Comparison of ENCODE assay signal across 33 cellular contexts in the genomic region with DNA sequence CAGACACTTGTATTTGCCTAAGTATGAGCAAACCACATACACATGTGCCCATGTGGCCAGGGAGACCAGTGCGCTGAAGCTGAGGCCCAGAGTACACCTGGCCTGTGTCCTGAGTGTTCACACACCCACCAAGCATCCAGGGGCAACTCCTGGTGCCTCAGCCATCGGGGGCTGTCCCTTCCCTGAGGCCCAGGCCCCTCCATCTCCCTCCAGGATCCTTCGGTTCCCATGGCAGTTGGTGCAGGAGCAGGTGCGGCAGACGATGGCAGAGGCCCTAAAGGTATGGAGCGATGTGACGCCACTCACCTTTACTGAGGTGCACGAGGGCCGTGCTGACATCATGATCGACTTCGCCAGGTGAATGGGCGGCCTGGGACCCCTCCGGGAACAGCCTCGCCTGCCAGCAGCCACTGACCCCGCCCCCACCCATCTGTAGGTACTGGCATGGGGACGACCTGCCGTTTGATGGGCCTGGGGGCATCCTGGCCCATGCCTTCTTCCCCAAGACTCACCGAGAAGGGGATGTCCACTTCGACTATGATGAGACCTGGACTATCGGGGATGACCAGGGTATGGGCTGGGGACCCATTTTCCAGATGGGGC. TPM values are rescaled to one million over a fixed set of nuclear protein-coding genes. Genes with fewer than 3 reads are reported as not detected.
"Had no signal": no experiment of that assay in that cellular context is flagged by ENCODE, and none has a peak within 500 bp of the region (broad histone marks: within the 10 kb centered on the region; RNA-seq: fewer than 3 reads in every experiment).

No MANE protein-coding gene starts in this region.

- H3K27ac ChIP-seq: heart left ventricle, left ventricle myocardium inferior, parathyroid adenoma, right atrium auricular region, right lobe of liver, stomach, suprapubic skin, thoracic aorta, tibial artery had no signal

- H3K9me3 Mint-ChIP-seq: mesothelial cell of epicardium; naive thymus-derived CD4-positive, alpha-beta T cell; natural killer cell treated with Interleukin-12 subunit alpha and Interleukin-12 subunit beta and Interleukin-15 and Interleukin-18, amount 100 ng/mL, for 72 hours; stimulated activated memory B cell treated with anti-CD40 and anti-IgM and Interleukin-4, amounts not matched to agents 10 μg/mL and 1 μg/mL and 100 μg/mL, for 72 hours had no signal

- H3K4me1 ChIP-seq: parathyroid adenoma had no signal

- H3K4me2 ChIP-seq: smooth muscle cell had no signal

- H3K4me3 Mint-ChIP-seq: mesothelial cell of epicardium; naive thymus-derived CD4-positive, alpha-beta T cell; natural killer cell treated with Interleukin-12 subunit alpha and Interleukin-12 subunit beta and Interleukin-15 and Interleukin-18, amount 100 ng/mL, for 72 hours; stimulated activated memory B cell treated with anti-CD40 and anti-IgM and Interleukin-4, amounts not matched to agents 10 μg/mL and 1 μg/mL and 100 μg/mL, for 72 hours had no signal

- H3K79me2 ChIP-seq: parathyroid adenoma had no signal

- H3K27me3 Mint-ChIP-seq: naive thymus-derived CD4-positive, alpha-beta T cell; natural killer cell treated with Interleukin-12 subunit alpha and Interleukin-12 subunit beta and Interleukin-15 and Interleukin-18, amount 100 ng/mL, for 72 hours; progenitor cell of endocrine pancreas; stimulated activated memory B cell treated with anti-CD40 and anti-IgM and Interleukin-4, amounts not matched to agents 10 μg/mL and 1 μg/mL and 100 μg/mL, for 72 hours had no signal

- DNase-seq: heart left ventricle; islet precursor cell; left ventricle myocardium inferior; mesendoderm; naive thymus-derived CD4-positive, alpha-beta T cell; right lobe of liver; stimulated activated CD4-positive, alpha-beta T cell treated with anti-CD3 and anti-CD28 coated beads, Interleukin-1b, Interleukin-23, amount 100 ng/mL, for 48 hours; stimulated activated CD4-positive, alpha-beta T cell treated with anti-CD3 and anti-CD28 coated beads, Interleukin-2, amount 100 ng/mL, for 48 hours; stimulated activated CD4-positive, alpha-beta T cell treated with anti-CD3 and anti-CD28 coated beads, Interleukin-4, amount 100 ng/mL, for 4 hours; stimulated activated CD8-positive, alpha-beta memory T cell treated with anti-CD3 and anti-CD28 coated beads, Interleukin-4, amount 100 ng/mL, for 48 hours; stimulated activated naive CD8-positive, alpha-beta T cell treated with anti-CD3 and anti-CD28 coated beads, Interleukin-15, Interleukin-2, amounts not matched to agents 100 U/mL and 50 U/mL, for 24 hours; stomach; tibial artery; trophoblast cell had no signal

- H3K36me3 ChIP-seq: right atrium auricular region, right lobe of liver, stomach, suprapubic skin, thoracic aorta, tibial artery, vagina had no signal

- H2AFZ ChIP-seq: parathyroid adenoma had no signal

- H3K27me3 ChIP-seq: heart left ventricle, right atrium auricular region, right lobe of liver, stomach, suprapubic skin, tibial artery, vagina had no signal

- H3K36me3 Mint-ChIP-seq: naive thymus-derived CD4-positive, alpha-beta T cell; natural killer cell treated with Interleukin-12 subunit alpha and Interleukin-12 subunit beta and Interleukin-15 and Interleukin-18, amount 100 ng/mL, for 72 hours; stimulated activated memory B cell treated with anti-CD40 and anti-IgM and Interleukin-4, amounts not matched to agents 10 μg/mL and 1 μg/mL and 100 μg/mL, for 72 hours had no signal

- H3K9me3 ChIP-seq: heart left ventricle, left ventricle myocardium inferior, right atrium auricular region, right lobe of liver, stomach, suprapubic skin, thoracic aorta, tibial artery, vagina had no signal

- H3K27ac Mint-ChIP-seq: mesothelial cell of epicardium; natural killer cell treated with Interleukin-12 subunit alpha and Interleukin-12 subunit beta and Interleukin-15 and Interleukin-18, amount 100 ng/mL, for 72 hours; progenitor cell of endocrine pancreas; stimulated activated memory B cell treated with anti-CD40 and anti-IgM and Interleukin-4, amounts not matched to agents 10 μg/mL and 1 μg/mL and 100 μg/mL, for 72 hours had no signal

- H3K9ac ChIP-seq: parathyroid adenoma had no signal

- H3K4me3 ChIP-seq: heart left ventricle, left ventricle myocardium inferior, lung, right atrium auricular region, right lobe of liver, smooth muscle cell, stomach, suprapubic skin, thoracic aorta, tibial artery, vagina had no signal

- ATAC-seq: heart left ventricle; naive thymus-derived CD4-positive, alpha-beta T cell; natural killer cell treated with Interleukin-12 subunit alpha and Interleukin-12 subunit beta and Interleukin-15 and Interleukin-18, amount 100 ng/mL, for 72 hours; right lobe of liver; stimulated activated memory B cell treated with anti-CD40 and anti-IgM and Interleukin-4, amounts not matched to agents 10 μg/mL and 1 μg/mL and 100 μg/mL, for 72 hours; stimulated activated naive CD8-positive, alpha-beta T cell treated with anti-CD3 and anti-CD28 coated beads, Interleukin-15, Interleukin-2, amounts not matched to agents 100 U/mL and 50 U/mL, for 24 hours had no signal

RNA-seq across cellular contexts. Expression of gene CHCHD10, which starts 12.5 kb away (rescaled TPM):
- polyA plus RNA-seq: neural cell had no signal

RNA-seq across cellular contexts. Expression of gene C22orf15, which starts 17.5 kb away (rescaled TPM):
- total RNA-seq: heart left ventricle, kidney epithelial cell, left ventricle myocardium inferior, lower leg skin, osteocyte, progenitor cell of endocrine pancreas, renal cortical epithelial cell, right atrium auricular region, right lobe of liver, skeletal muscle tissue, smooth muscle cell, stomach, suprapubic skin, thoracic aorta, vagina had no signal
- polyA plus RNA-seq: heart left ventricle, neural cell had no signal

RNA-seq across cellular contexts. Expression of gene VPREB3, which starts 26.0 kb away (rescaled TPM):
- total RNA-seq: kidney epithelial cell, lower leg skin, lung, mesothelial cell of epicardium, osteocyte, progenitor cell of endocrine pancreas, pulmonary artery endothelial cell, renal cortical epithelial cell, right atrium auricular region, skeletal muscle tissue, smooth muscle cell, stomach, suprapubic skin, thoracic aorta, ureter, vagina had no signal
- polyA plus RNA-seq: neural cell, smooth muscle cell had no signal
